In the genomic region with DNA sequence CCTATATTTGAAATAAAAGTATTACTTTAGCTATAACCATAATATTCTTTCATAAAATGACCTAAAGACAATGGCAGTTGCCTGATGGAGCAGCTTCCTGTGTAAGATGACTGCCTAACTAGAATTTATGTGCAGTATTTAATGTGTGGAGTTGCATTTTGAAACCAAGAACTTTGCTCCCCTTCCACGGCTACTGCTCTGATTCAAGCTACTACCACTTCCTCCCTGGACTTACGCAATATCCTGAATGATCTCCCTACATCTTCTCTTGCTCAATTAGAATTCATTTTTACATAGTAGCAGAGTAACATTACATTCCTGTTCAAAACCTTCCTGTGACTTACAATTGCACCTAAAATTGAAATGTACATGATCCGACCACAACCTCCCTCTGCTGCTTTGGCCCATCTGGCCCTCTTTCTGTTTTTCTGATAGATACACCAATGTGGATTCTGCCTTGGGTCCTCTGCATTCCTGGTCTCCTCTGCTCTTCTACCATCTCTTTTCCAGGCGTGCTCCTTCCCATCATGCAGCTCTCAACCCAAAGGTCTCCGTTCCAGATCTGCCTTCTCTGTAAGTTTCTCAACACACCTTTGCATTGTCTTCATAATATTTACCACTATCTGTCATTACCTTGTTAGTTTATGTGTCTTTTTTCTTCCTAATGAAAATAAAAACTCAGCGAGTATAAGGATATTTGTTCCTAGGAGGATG, we compare ENCODE assay signal across 9 cellular contexts. TPM values are rescaled to one million over a fixed set of nuclear protein-coding genes. Genes with fewer than 3 reads are reported as not detected.
DNase-seq lines count a peak whose midpoint lies in the region; ATAC-seq, FAIRE-seq and TF ChIP-seq lines count a peak whose summit lies in the region.
"Had no signal": no experiment of that assay in that cellular context is flagged by ENCODE, and none has a peak within 500 bp of the region (broad histone marks: within the 10 kb centered on the region; RNA-seq: fewer than 3 reads in every experiment).

No MANE protein-coding gene starts in this region.

- H3K4me3 ChIP-seq in GM12865 (ENCODE audit: low read depth, low read length) = no peak overlapping the region
- H3K4me3 ChIP-seq in OCI-LY3 (ENCODE audit: low read length) = no peak overlapping the region
- H3K4me3 ChIP-seq in pancreas = no peak overlapping the region

- 0 out of 2 replicates have a peak, but pooled peaks cover 2% of the 10 kb centered on the region for H3K27me3 ChIP-seq in OCI-LY3 (ENCODE audit: low read depth, low read length)
- H3K27me3 ChIP-seq in pancreas = no peaks in the 10 kb centered on the region
- H3K27me3 ChIP-seq: heart right ventricle had no signal

- no peaks in the 10 kb centered on the region for H3K9me3 ChIP-seq in OCI-LY3 (ENCODE audit: insufficient read depth, low read length)
- H3K9me3 ChIP-seq in pancreas = no peaks in the 10 kb centered on the region
- H3K9me3 ChIP-seq: heart right ventricle had no signal

- H3K27ac ChIP-seq in OCI-LY3 (ENCODE audit: low read length) (no peak overlapping the region), epithelial cell of prostate (peak overlapping the region; percentile 89), pancreas (peak overlapping the region in 2 of 4 donors; percentile 13 to 31)

- no peaks in the 10 kb centered on the region for H4K20me1 ChIP-seq in OCI-LY3 (ENCODE audit: insufficient read depth, low read length)

- intact Hi-C loops in pancreas (cut with DNase I) = no loop called here

- H2AFZ ChIP-seq in OCI-LY3 (ENCODE audit: low read depth, low read length) = peak overlapping the region; percentile 39; the same call in 1 of the 2 replicates

- no peak for FAIRE-seq in pancreas (lab: Jason Lieb, UNC)

- DNase-seq in GM12865 (ENCODE audit: low read depth) (peak; percentile 1), epithelial cell of prostate (ENCODE audit: low read depth, low spot score) (no peak), pancreas (no peak), NCI-H2227 treated with DMSO at 0.1 percent for 48 hours (lab: John Stamatoyannopoulos, UW) (no peak), T1000 (lab: John Stamatoyannopoulos, UW) (no peak)
- DNase-seq in activated CD4-positive, CD25-positive, alpha-beta regulatory T cell treated with anti-CD3 and anti-CD28 coated beads, Interleukin-2, amount 50 U/mL, for 72 hours = no peak
- DNase-seq: heart right ventricle had no signal

- TF ChIP-seq CTCF in GM12865 (IDR thresholded peaks at IDR 0.05; ENCODE audit: insufficient read depth, low read depth, low read length, missing control alignments) = no peak
- TF ChIP-seq CTCF in OCI-LY3 (IDR thresholded peaks at IDR 0.05; ENCODE audit: low read depth, low read length) = no peak
- no peak for TF ChIP-seq CTCF in pancreas (IDR thresholded peaks at IDR 0.05)

- peak in 3 of 4 donors; percentile 26 to 78 (median 69) for ATAC-seq in pancreas
- ATAC-seq in HG02973 (IDR thresholded peaks at IDR 0.05; ENCODE audit: unreplicated experiment) = no peak

- H3K36me3 ChIP-seq in OCI-LY3 (replicated peaks; ENCODE audit: low read depth, low read length) (no peaks in the 10 kb centered on the region), pancreas (no peaks in the 10 kb centered on the region)
- H3K36me3 ChIP-seq: heart right ventricle had no signal

- H3K9ac ChIP-seq in OCI-LY3 (ENCODE audit: low read length) = no peak overlapping the region

- WGBS in pancreas, 2 donors = 86% methylated on average over 6 of the region's 6 CpGs

- H3K4me1 ChIP-seq in OCI-LY3 (ENCODE audit: low read length) = peaks cover 15% of the 10 kb centered on the region
- no peaks in the 10 kb centered on the region for H3K4me1 ChIP-seq in pancreas

- H3K4me2 ChIP-seq in OCI-LY3 (ENCODE audit: low read length) = 0 out of 2 replicates have a peak overlapping the region, but pooled peaks have one; percentile 4

- no peaks in the 10 kb centered on the region for H3K79me2 ChIP-seq in OCI-LY3 (ENCODE audit: low read length)

RNA-seq across cellular contexts. Expression of a gene that starts 47.4 kb away (rescaled TPM):
- 10 to 100 TPM; 14.0 to 24.8 (median 16.2) TPM for total RNA-seq in pancreas
- polyA plus RNA-seq in pancreas = 1 to 10 TPM; 4.3 to 8.1 TPM
